In the genomic region with DNA sequence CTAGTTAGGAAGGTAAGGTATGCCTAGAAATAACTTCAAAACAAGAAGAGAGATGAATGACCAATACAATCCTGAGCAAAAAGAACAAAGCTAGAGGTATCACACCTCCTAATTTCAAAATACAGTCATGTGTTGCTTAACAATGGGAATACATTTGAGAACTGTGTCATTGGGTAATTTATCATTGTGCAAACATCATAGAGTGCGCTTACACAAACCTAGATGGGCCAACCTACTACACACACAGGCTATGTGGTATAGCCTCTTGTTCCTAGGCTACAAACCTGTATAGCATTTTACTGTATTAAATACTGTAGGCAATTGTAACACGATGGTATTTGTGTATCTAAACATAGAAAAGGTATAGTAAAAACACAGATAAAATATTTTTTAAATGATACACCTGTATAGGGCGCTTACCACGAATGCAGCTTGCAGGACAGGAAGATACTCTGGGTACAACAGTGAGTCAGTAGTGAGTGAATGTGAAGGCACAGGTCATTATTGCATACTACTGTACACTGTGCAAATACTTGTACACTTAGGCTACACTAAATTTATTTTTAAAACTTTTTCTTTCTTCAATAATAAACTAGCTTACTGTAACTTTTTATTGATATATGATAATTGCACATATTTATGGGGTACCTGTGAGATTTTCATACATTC, we compare ENCODE assay signal across 32 cellular contexts. TPM values are rescaled to one million over a fixed set of nuclear protein-coding genes. Genes with fewer than 3 reads are reported as not detected.
A peak's percentile ranks its signal among the peaks of the same experiment; 100 is the strongest.
DNase-seq lines count a peak whose midpoint lies in the region; ATAC-seq, FAIRE-seq and TF ChIP-seq lines count a peak whose summit lies in the region.
"Had no signal": no experiment of that assay in that cellular context is flagged by ENCODE, and none has a peak within 500 bp of the region (broad histone marks: within the 10 kb centered on the region; RNA-seq: fewer than 3 reads in every experiment).

No MANE protein-coding gene starts in this region.

- peaks cover 6% of the 10 kb centered on the region for H3K9me3 Mint-ChIP-seq in osteocyte (ENCODE audit: unreplicated experiment)
- H3K9me3 Mint-ChIP-seq: activated naive CD8-positive, alpha-beta T cell treated with anti-CD3 and anti-CD28 coated beads, Interleukin-2, amount 50 U/mL, for 24 hours; dendritic cell treated with granulocyte-macrophage colony-stimulating factor and Interleukin-4, amounts not matched to agents 40 ng/mL and 50 ng/mL, for 4 days had no signal

- no peak overlapping the region for H3K27ac Mint-ChIP-seq in osteocyte (ENCODE audit: unreplicated experiment)
- H3K27ac Mint-ChIP-seq: activated CD4-positive, alpha-beta memory T cell treated with anti-CD3 and anti-CD28 coated beads for 36 hours; activated naive CD8-positive, alpha-beta T cell treated with anti-CD3 and anti-CD28 coated beads, Interleukin-2, amount 50 U/mL, for 24 hours; activated T-cell treated with anti-CD3 and anti-CD28 coated beads, Interleukin-2, amount 50 U/mL, for 72 hours; B cell; CD8-positive, alpha-beta T cell; dendritic cell treated with granulocyte-macrophage colony-stimulating factor and Interleukin-4, amounts not matched to agents 40 ng/mL and 50 ng/mL, for 4 days; IgD-negative memory B cell; naive thymus-derived CD4-positive, alpha-beta T cell had no signal

- H3K4me3 ChIP-seq in NB4 (ENCODE audit: low read depth, low read length) = no peak overlapping the region
- H3K4me3 ChIP-seq in bronchial epithelial cell (ENCODE audit: low read depth, low read length) = no peak overlapping the region
- H3K4me3 ChIP-seq: GM12878, HAP-1, left ventricle myocardium inferior, stomach, vagina had no signal

- no peak for FAIRE-seq in bronchial epithelial cell (lab: Jason Lieb, UNC)
- peak; percentile 89 for FAIRE-seq in urothelium cell line (lab: Jason Lieb, UNC)
- FAIRE-seq: astrocyte, GM12878 had no signal

- no peaks in the 10 kb centered on the region for H3K4me1 Mint-ChIP-seq in osteocyte (ENCODE audit: unreplicated experiment)
- H3K4me1 Mint-ChIP-seq: activated naive CD8-positive, alpha-beta T cell treated with anti-CD3 and anti-CD28 coated beads, Interleukin-2, amount 50 U/mL, for 24 hours; B cell; IgD-negative memory B cell had no signal

- H3K36me3 Mint-ChIP-seq in osteocyte (ENCODE audit: unreplicated experiment) = no peaks in the 10 kb centered on the region
- H3K36me3 Mint-ChIP-seq: activated CD4-positive, alpha-beta memory T cell treated with anti-CD3 and anti-CD28 coated beads for 36 hours; CD8-positive, alpha-beta T cell; IgD-negative memory B cell; naive thymus-derived CD4-positive, alpha-beta T cell had no signal

- H3K27me3 ChIP-seq in bronchial epithelial cell (ENCODE audit: control insufficient read depth, insufficient read depth, low read length) = no peaks in the 10 kb centered on the region
- H3K27me3 ChIP-seq: stomach, vagina had no signal

- TF ChIP-seq POLR2A in NB4 (IDR thresholded peaks at IDR 0.05; ENCODE audit: extremely low read depth, insufficient read length) = no peak

- peak; percentile 8 for DNase-seq in SIG-M5 treated with dmso at 0.1 percent for 504 hours (lab: John Stamatoyannopoulos, UW; ENCODE audit: unreplicated experiment)
- DNase-seq in SIG-M5 (lab: John Stamatoyannopoulos, UW) = no peak
- DNase-seq in NB4 (ENCODE audit: low read depth) = peak; percentile 4
- peak; percentile 66 for DNase-seq in bronchial epithelial cell (ENCODE audit: low read depth)
- DNase-seq in urothelium cell line (ENCODE audit: low spot score) = no peak
- DNase-seq in osteocyte (ENCODE audit: extremely low spot score, unreplicated experiment) = no peak
- no peak for DNase-seq in pons (ENCODE audit: low spot score)
- DNase-seq: activated CD4-positive, alpha-beta memory T cell treated with anti-CD3 and anti-CD28 coated beads for 36 hours; activated CD4-positive, alpha-beta T cell treated with anti-CD3 and anti-CD28 coated beads for 1 hour; activated naive CD8-positive, alpha-beta T cell treated with anti-CD3 and anti-CD28 coated beads, Interleukin-2, amount 50 U/mL, for 24 hours; activated T-cell treated with anti-CD3 and anti-CD28 coated beads, Interleukin-2, amount 50 U/mL, for 72 hours; caudate nucleus; CD8-positive, alpha-beta T cell; head of caudate nucleus; islet precursor cell; left ventricle myocardium inferior; midbrain; naive thymus-derived CD4-positive, alpha-beta T cell; NCI-H1092 treated with DMSO at 0.1 percent for 48 hours; NCI-H2081 treated with DMSO at 0.1 percent for 48 hours; NCI-H446 treated with DMSO at 0.1 percent for 48 hours; Right ventricle myocardium superior; stimulated activated CD4-positive, alpha-beta T cell treated with anti-CD3 and anti-CD28 coated beads, Interleukin-4, amount 100 ng/mL, for 1 hour; stomach had no signal

- H3K27me3 Mint-ChIP-seq in osteocyte (ENCODE audit: unreplicated experiment) = peaks cover 48% of the 10 kb centered on the region
- H3K27me3 Mint-ChIP-seq: activated naive CD8-positive, alpha-beta T cell treated with anti-CD3 and anti-CD28 coated beads, Interleukin-2, amount 50 U/mL, for 24 hours; dendritic cell treated with granulocyte-macrophage colony-stimulating factor and Interleukin-4, amounts not matched to agents 40 ng/mL and 50 ng/mL, for 4 days; IgD-negative memory B cell had no signal

- H3K4me3 Mint-ChIP-seq in osteocyte (ENCODE audit: unreplicated experiment) = no peak overlapping the region
- H3K4me3 Mint-ChIP-seq: activated CD4-positive, alpha-beta memory T cell treated with anti-CD3 and anti-CD28 coated beads for 36 hours; activated naive CD8-positive, alpha-beta T cell treated with anti-CD3 and anti-CD28 coated beads, Interleukin-2, amount 50 U/mL, for 24 hours; activated T-cell treated with anti-CD3 and anti-CD28 coated beads, Interleukin-2, amount 50 U/mL, for 72 hours; B cell; CD8-positive, alpha-beta T cell; dendritic cell treated with granulocyte-macrophage colony-stimulating factor and Interleukin-4, amounts not matched to agents 40 ng/mL and 50 ng/mL, for 4 days; IgD-negative memory B cell; naive thymus-derived CD4-positive, alpha-beta T cell had no signal

- ATAC-seq in HG02798 (IDR thresholded peaks at IDR 0.05; ENCODE audit: poor library complexity, unreplicated experiment) = no peak
- ATAC-seq: activated naive CD8-positive, alpha-beta T cell treated with anti-CD3 and anti-CD28 coated beads, Interleukin-2, amount 50 U/mL, for 24 hours; activated T-cell treated with anti-CD3 and anti-CD28 coated beads, Interleukin-2, amount 50 U/mL, for 72 hours; CD8-positive, alpha-beta T cell; GM12878; naive thymus-derived CD4-positive, alpha-beta T cell had no signal

- TF ChIP-seq CTCF in NB4 (IDR thresholded peaks at IDR 0.05; ENCODE audit: low read depth, low read length) (no peak), bronchial epithelial cell (IDR thresholded peaks at IDR 0.05; ENCODE audit: insufficient read depth, low read length, severe bottlenecking) (no peak), osteocyte (IDR thresholded peaks at IDR 0.05) (no peak)

- no peaks in the 10 kb centered on the region for H3K36me3 ChIP-seq in bronchial epithelial cell (ENCODE audit: control insufficient read depth, insufficient read depth, low read length)
- H3K36me3 ChIP-seq: HAP-1, left ventricle myocardium inferior, stomach, vagina had no signal

RNA-seq across cellular contexts. Expression of a gene that starts 48.2 kb away (rescaled TPM):
- total RNA-seq in bronchial epithelial cell = 0.53 and 0.77 TPM in 2 replicates
- 0.65 and 1.3 TPM in 2 replicates for total RNA-seq in osteocyte

Comparison
In these comparisons a context has a peak if more than half of its experiments do, and no peak if none do; other contexts are left out.
1. DNase-seq: peak in SIG-M5 treated with dmso at 0.1 percent for 504 hours (single experiment), NB4 (single experiment) and bronchial epithelial cell (single experiment); none in SIG-M5 (single experiment), urothelium cell line (single experiment), osteocyte (single experiment) and pons (single experiment).